31 cellular contexts compared by ENCODE assay signal in the genomic region with DNA sequence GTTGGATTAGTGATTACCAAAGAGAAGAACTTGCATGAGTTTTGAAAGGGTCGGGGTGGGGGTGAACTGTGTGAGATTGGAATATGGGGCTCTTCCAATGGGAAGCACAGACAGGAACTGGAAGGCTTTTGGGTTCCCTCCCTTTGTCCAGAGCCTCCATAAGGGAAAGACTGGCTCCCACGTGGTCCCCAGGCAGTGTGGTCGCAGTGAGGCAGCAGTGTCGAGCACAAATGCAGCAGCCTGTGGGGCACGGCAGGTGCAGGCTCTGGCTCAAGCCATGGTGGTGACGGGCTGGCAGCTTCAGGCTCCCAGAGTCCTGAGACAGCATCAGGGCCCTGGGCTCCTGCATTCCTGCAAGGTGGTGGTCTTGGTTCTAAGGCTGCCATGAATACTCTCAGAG. TPM values are rescaled to one million over a fixed set of nuclear protein-coding genes. Genes with fewer than 3 reads are reported as not detected.
"Had no signal": no experiment of that assay in that cellular context is flagged by ENCODE, and none has a peak within 500 bp of the region (broad histone marks: within the 10 kb centered on the region; RNA-seq: fewer than 3 reads in every experiment).

No MANE protein-coding gene starts in this region.

- H3K4me1 Mint-ChIP-seq: stimulated activated effector memory CD8-positive, alpha-beta T cell treated with anti-CD3 and anti-CD28 coated beads, Interleukin-12 subunit alpha, Interleukin-12 subunit beta, amount 100 ng/mL, for 72 hours; stimulated activated memory B cell treated with anti-CD40 and anti-IgM and Interleukin-4, amounts not matched to agents 10 μg/mL and 1 μg/mL and 100 μg/mL, for 72 hours; stimulated activated naive B cell treated with anti-CD40 and anti-IgM and Interleukin-4, amounts not matched to agents 10 μg/mL and 1 μg/mL and 100 μg/mL, for 72 hours; stimulated activated naive CD8-positive, alpha-beta T cell treated with anti-CD3 and anti-CD28 coated beads, Interleukin-15, amount 100 ng/mL, for 72 hours had no signal

- H3K27me3 Mint-ChIP-seq: stimulated activated memory B cell treated with anti-CD40 and anti-IgM and Interleukin-4, amounts not matched to agents 10 μg/mL and 1 μg/mL and 100 μg/mL, for 72 hours; stimulated activated naive B cell treated with anti-CD40 and anti-IgM and Interleukin-4, amounts not matched to agents 10 μg/mL and 1 μg/mL and 100 μg/mL, for 72 hours; stimulated activated naive CD8-positive, alpha-beta T cell treated with anti-CD3 and anti-CD28 coated beads, Interleukin-15, amount 100 ng/mL, for 72 hours; stimulated activated naive CD8-positive, alpha-beta T cell treated with anti-CD3 and anti-CD28 coated beads, Interleukin-15, Interleukin-2, amounts not matched to agents 100 ng/mL and 50 ng/mL, for 24 hours had no signal

- H3K9me3 ChIP-seq: stomach, suprapubic skin, testis, thoracic aorta, thyroid gland, tibial artery, tibial nerve, transverse colon, upper lobe of left lung, upper lobe of right lung, uterus, vagina had no signal

- DNase-seq: stimulated activated CD4-positive, alpha-beta T cell treated with anti-CD3 and anti-CD28 coated beads, Interleukin-2, amount 100 ng/mL, for 48 hours; stimulated activated CD4-positive, alpha-beta T cell treated with anti-CD3 and anti-CD28 coated beads, Interleukin-4, amount 100 ng/mL, for 1 hour; stimulated activated CD4-positive, alpha-beta T cell treated with anti-CD3 and anti-CD28 coated beads, Interleukin-4, amount 100 ng/mL, for 24 hours; stimulated activated CD4-positive, alpha-beta T cell treated with anti-CD3 and anti-CD28 coated beads, Interleukin-4, amount 100 ng/mL, for 4 hours; stimulated activated CD8-positive, alpha-beta memory T cell treated with anti-CD3 and anti-CD28 coated beads, Interleukin-4, amount 100 ng/mL, for 48 hours; stimulated activated naive B cell treated with anti-CD40 and anti-IgM and Interleukin-4, amounts not matched to agents 10 μg/mL and 1 μg/mL and 100 μg/mL, for 72 hours; stimulated activated naive CD4-positive, alpha-beta T cell; stimulated activated naive CD4-positive, alpha-beta T cell treated with Interleukin-2 at 50 U/mL for 16 hours; stimulated activated naive CD8-positive, alpha-beta T cell treated with anti-CD3 and anti-CD28 coated beads, Interleukin-15, amount 100 ng/mL, for 72 hours; stimulated activated naive CD8-positive, alpha-beta T cell treated with anti-CD3 and anti-CD28 coated beads, Interleukin-15, Interleukin-2, amounts not matched to agents 100 U/mL and 50 U/mL, for 24 hours; stomach; substantia nigra; testis; thyroid gland; tibial artery; transverse colon; upper lobe of right lung; uterus had no signal

- H3K36me3 Mint-ChIP-seq: stimulated activated effector memory CD8-positive, alpha-beta T cell treated with anti-CD3 and anti-CD28 coated beads, Interleukin-12 subunit alpha, Interleukin-12 subunit beta, amount 100 ng/mL, for 72 hours; stimulated activated memory B cell treated with anti-CD40 and anti-IgM and Interleukin-4, amounts not matched to agents 10 μg/mL and 1 μg/mL and 100 μg/mL, for 72 hours; stimulated activated naive B cell treated with anti-CD40 and anti-IgM and Interleukin-4, amounts not matched to agents 10 μg/mL and 1 μg/mL and 100 μg/mL, for 72 hours; type B pancreatic cell had no signal

- H3K9me3 Mint-ChIP-seq: stimulated activated effector memory CD8-positive, alpha-beta T cell treated with anti-CD3 and anti-CD28 coated beads, Interleukin-12 subunit alpha, Interleukin-12 subunit beta, amount 100 ng/mL, for 72 hours; stimulated activated memory B cell treated with anti-CD40 and anti-IgM and Interleukin-4, amounts not matched to agents 10 μg/mL and 1 μg/mL and 100 μg/mL, for 72 hours; stimulated activated naive B cell treated with anti-CD40 and anti-IgM and Interleukin-4, amounts not matched to agents 10 μg/mL and 1 μg/mL and 100 μg/mL, for 72 hours; stimulated activated naive CD8-positive, alpha-beta T cell treated with anti-CD3 and anti-CD28 coated beads, Interleukin-15, amount 100 ng/mL, for 72 hours; stimulated activated naive CD8-positive, alpha-beta T cell treated with anti-CD3 and anti-CD28 coated beads, Interleukin-15, Interleukin-2, amounts not matched to agents 100 ng/mL and 50 ng/mL, for 24 hours; type B pancreatic cell had no signal

- H3K4me3 Mint-ChIP-seq: stimulated activated effector memory CD8-positive, alpha-beta T cell treated with anti-CD3 and anti-CD28 coated beads, Interleukin-12 subunit alpha, Interleukin-12 subunit beta, amount 100 ng/mL, for 72 hours; stimulated activated memory B cell treated with anti-CD40 and anti-IgM and Interleukin-4, amounts not matched to agents 10 μg/mL and 1 μg/mL and 100 μg/mL, for 72 hours; stimulated activated naive B cell treated with anti-CD40 and anti-IgM and Interleukin-4, amounts not matched to agents 10 μg/mL and 1 μg/mL and 100 μg/mL, for 72 hours; stimulated activated naive CD8-positive, alpha-beta T cell treated with anti-CD3 and anti-CD28 coated beads, Interleukin-15, amount 100 ng/mL, for 72 hours; stimulated activated naive CD8-positive, alpha-beta T cell treated with anti-CD3 and anti-CD28 coated beads, Interleukin-15, Interleukin-2, amounts not matched to agents 100 ng/mL and 50 ng/mL, for 24 hours; type B pancreatic cell had no signal

- H3K4me1 ChIP-seq: stomach, suprapubic skin, testis, thyroid gland, tibial artery, tibial nerve, transverse colon, upper lobe of left lung, upper lobe of right lung, uterus, vagina had no signal

- H3K27me3 ChIP-seq: stomach, suprapubic skin, testis, thyroid gland, tibial artery, tibial nerve, transverse colon, upper lobe of left lung, upper lobe of right lung, uterus, vagina had no signal

- H3K27ac ChIP-seq: stomach, suprapubic skin, testis, thoracic aorta, thyroid gland, tibial artery, tibial nerve, transverse colon, upper lobe of left lung, upper lobe of right lung, uterus, vagina had no signal

- H3K27ac Mint-ChIP-seq: stimulated activated effector memory CD8-positive, alpha-beta T cell treated with anti-CD3 and anti-CD28 coated beads, Interleukin-12 subunit alpha, Interleukin-12 subunit beta, amount 100 ng/mL, for 72 hours; stimulated activated memory B cell treated with anti-CD40 and anti-IgM and Interleukin-4, amounts not matched to agents 10 μg/mL and 1 μg/mL and 100 μg/mL, for 72 hours; stimulated activated naive B cell treated with anti-CD40 and anti-IgM and Interleukin-4, amounts not matched to agents 10 μg/mL and 1 μg/mL and 100 μg/mL, for 72 hours; stimulated activated naive CD8-positive, alpha-beta T cell treated with anti-CD3 and anti-CD28 coated beads, Interleukin-15, amount 100 ng/mL, for 72 hours; stimulated activated naive CD8-positive, alpha-beta T cell treated with anti-CD3 and anti-CD28 coated beads, Interleukin-15, Interleukin-2, amounts not matched to agents 100 ng/mL and 50 ng/mL, for 24 hours; type B pancreatic cell had no signal

RNA-seq across cellular contexts. Expression of gene VCX2, which starts 45.5 kb away (rescaled TPM):
- total RNA-seq: stomach, subcutaneous adipose tissue, suprapubic skin, temporal lobe, thoracic aorta, thyroid gland, tibial nerve, transverse colon, upper lobe of left lung, upper lobe of right lung, ureter, urinary bladder, uterus, vagina had no signal
